ENCODE assay signal across 35 cellular contexts in genomic region chr11:7949934-7950333, GRCh38. TPM values are rescaled to one million over a fixed set of nuclear protein-coding genes. Genes with fewer than 3 reads are reported as not detected.
"Had no signal": no experiment of that assay in that cellular context is flagged by ENCODE, and none has a peak within 500 bp of the region (broad histone marks: within the 10 kb centered on the region; RNA-seq: fewer than 3 reads in every experiment).

No MANE protein-coding gene starts in this region.

- FAIRE-seq: astrocyte, bronchial epithelial cell, TTC549 had no signal

- H3K27me3 ChIP-seq: adrenal gland, Peyer's patch, SJSA1 had no signal

- H3K36me3 ChIP-seq: adrenal gland, Peyer's patch, SJSA1 had no signal

- H3K9me3 ChIP-seq: adrenal gland, Peyer's patch, SJSA1, SK-N-SH had no signal

- H3K27ac ChIP-seq: adrenal gland, Peyer's patch, SJSA1 had no signal

- H3K4me2 ChIP-seq: SK-N-SH had no signal

- DNase-seq: activated CD4-positive, alpha-beta T cell treated with anti-CD3 and anti-CD28 coated beads for 36 hours; activated CD4-positive, alpha-beta T cell treated with anti-CD3 and anti-CD28 coated beads, Interleukin-2, amount 10 ng/mL, durations not matched to agents 7 days and 5 days; activated CD4-positive, alpha-beta T cell treated with anti-CD3 and anti-CD28 coated beads, Interleukin-2, amount 50 U/mL, for 48 hours; activated CD8-positive, alpha-beta T cell treated with anti-CD3 and anti-CD28 coated beads, Interleukin-2, amount 10 ng/mL, durations not matched to agents 7 days and 5 days; activated gamma-delta T cell; activated naive CD4-positive, alpha-beta T cell treated with Interleukin-2 at 50 U/mL for 16 hours; activated naive CD8-positive, alpha-beta T cell treated with anti-CD3 and anti-CD28 coated beads, Interleukin-2, amount 10 ng/mL, durations not matched to agents 7 days and 5 days; activated T-cell treated with anti-CD3 and anti-CD28 coated beads, Interleukin-2, amount 50 U/mL, for 24 hours; adrenal gland; caudate nucleus; cerebellar nuclear complex; NCI-H1092 treated with DMSO at 0.1 percent for 48 hours; NCI-H1417; NCI-H146; NCI-H187; NCI-H2029 treated with DMSO at 0.1 percent for 48 hours; NCI-H2107; NCI-H2171; NCI-H510A; NCI-H526; NCI-H748 treated with DMSO at 0.1 percent for 48 hours; NK-92 treated with Interleukin-12 subunit alpha and Interleukin-12 subunit beta, amount 100 ng/mL, for 24 hours; PC-3; Peyer's patch; RPMI8226; SHP77 treated with DMSO at 0.1 percent for 48 hours; SK-N-SH had no signal

- H3K9ac ChIP-seq: SK-N-SH had no signal

- ATAC-seq: activated CD4-positive, alpha-beta T cell treated with anti-CD3 and anti-CD28 coated beads for 36 hours; activated CD4-positive, CD25-positive, alpha-beta regulatory T cell treated with anti-CD3 and anti-CD28 coated beads, Interleukin-2, amount 50 U/mL, for 24 hours; activated CD8-positive, alpha-beta T cell treated with anti-CD3 and anti-CD28 coated beads, Interleukin-2, amount 10 ng/mL, durations not matched to agents 7 days and 5 days; PC-3; WTC11 had no signal

- H3K4me3 ChIP-seq: adrenal gland, Peyer's patch, SJSA1 had no signal

- H3K4me1 ChIP-seq: adrenal gland, Peyer's patch, SJSA1 had no signal

RNA-seq across cellular contexts. Expression of gene OR10A3, which starts 8.4 kb away (rescaled TPM):
- total RNA-seq: activated CD4-positive, alpha-beta T cell treated with anti-CD3 and anti-CD28 coated beads for 36 hours; activated CD4-positive, alpha-beta T cell treated with anti-CD3 and anti-CD28 coated beads, Interleukin-2, amount 10 ng/mL, durations not matched to agents 7 days and 5 days; activated CD8-positive, alpha-beta T cell treated with anti-CD3 and anti-CD28 coated beads, Interleukin-2, amount 10 ng/mL, durations not matched to agents 7 days and 5 days; activated naive CD8-positive, alpha-beta T cell treated with anti-CD3 and anti-CD28 coated beads, Interleukin-2, amount 10 ng/mL, durations not matched to agents 7 days and 5 days; activated T-helper 2 cell treated with anti-CD3 and anti-CD28 coated beads, Interferon-gamma antibody, Interleukin-2, Interleukin-4, amounts not matched to agents 10 μg/mL and 5 μg/mL and 100 μg/mL, durations not matched to agents 14 hours and 24 hours and 36 hours; adrenal gland; astrocyte; bronchial epithelial cell; M059J; PC-3; Peyer's patch; SJSA1; WTC11 had no signal
- polyA plus RNA-seq: adrenal gland, SK-N-SH had no signal

RNA-seq across cellular contexts. Expression of gene NLRP10, which starts 15.3 kb away (rescaled TPM):
- total RNA-seq: activated CD4-positive, alpha-beta T cell treated with anti-CD3 and anti-CD28 coated beads for 36 hours; activated CD4-positive, alpha-beta T cell treated with anti-CD3 and anti-CD28 coated beads, Interleukin-2, amount 10 ng/mL, durations not matched to agents 7 days and 5 days; activated CD8-positive, alpha-beta T cell treated with anti-CD3 and anti-CD28 coated beads, Interleukin-2, amount 10 ng/mL, durations not matched to agents 7 days and 5 days; activated naive CD8-positive, alpha-beta T cell treated with anti-CD3 and anti-CD28 coated beads, Interleukin-2, amount 10 ng/mL, durations not matched to agents 7 days and 5 days; activated T-helper 2 cell treated with anti-CD3 and anti-CD28 coated beads, Interferon-gamma antibody, Interleukin-2, Interleukin-4, amounts not matched to agents 10 μg/mL and 5 μg/mL and 100 μg/mL, durations not matched to agents 14 hours and 24 hours and 36 hours; adrenal gland; Peyer's patch; SJSA1 had no signal
- polyA plus RNA-seq: adrenal gland had no signal

RNA-seq across cellular contexts. Expression of gene OR10A6, which starts 18.9 kb away (rescaled TPM):
- total RNA-seq: activated CD4-positive, alpha-beta T cell treated with anti-CD3 and anti-CD28 coated beads for 36 hours; activated CD4-positive, alpha-beta T cell treated with anti-CD3 and anti-CD28 coated beads, Interleukin-2, amount 10 ng/mL, durations not matched to agents 7 days and 5 days; activated CD8-positive, alpha-beta T cell treated with anti-CD3 and anti-CD28 coated beads, Interleukin-2, amount 10 ng/mL, durations not matched to agents 7 days and 5 days; activated naive CD8-positive, alpha-beta T cell treated with anti-CD3 and anti-CD28 coated beads, Interleukin-2, amount 10 ng/mL, durations not matched to agents 7 days and 5 days; activated T-helper 2 cell treated with anti-CD3 and anti-CD28 coated beads, Interferon-gamma antibody, Interleukin-2, Interleukin-4, amounts not matched to agents 10 μg/mL and 5 μg/mL and 100 μg/mL, durations not matched to agents 14 hours and 24 hours and 36 hours; adrenal gland; bronchial epithelial cell; M059J; PC-3; Peyer's patch; SJSA1; WTC11 had no signal
- polyA plus RNA-seq: adrenal gland, SK-N-SH had no signal
